24 cellular contexts compared by ENCODE assay signal in the genomic region with DNA sequence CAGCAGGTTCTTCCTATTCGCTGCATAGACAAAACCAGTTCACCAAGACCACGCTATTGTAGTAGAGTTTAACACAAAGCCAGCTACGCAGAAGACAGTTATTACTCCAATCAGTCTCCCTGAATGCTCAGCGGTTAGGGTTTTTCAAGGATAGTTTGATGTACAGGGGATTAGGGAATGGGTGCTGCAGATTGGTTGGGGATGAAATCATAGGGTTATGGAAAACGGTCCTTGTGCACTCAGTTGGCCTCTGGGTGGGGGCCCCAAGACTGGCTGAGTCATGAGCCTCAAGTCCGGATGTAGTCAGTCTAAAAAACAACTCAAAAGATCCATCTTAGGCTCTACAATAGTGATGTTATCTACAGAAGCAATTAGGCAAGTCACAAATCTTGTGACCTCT. TPM values are rescaled to one million over a fixed set of nuclear protein-coding genes. Genes with fewer than 3 reads are reported as not detected.
"Had no signal": no experiment of that assay in that cellular context is flagged by ENCODE, and none has a peak within 500 bp of the region (broad histone marks: within the 10 kb centered on the region; RNA-seq: fewer than 3 reads in every experiment).

No MANE protein-coding gene starts in this region.

- H3K27me3 Mint-ChIP-seq: activated naive CD8-positive, alpha-beta T cell; activated T-helper 17 cell treated with anti-CD3 and anti-CD28 coated beads, Interleukin-2, amount 50 U/mL, for 72 hours; brain; T-cell had no signal

- DNase-seq: activated CD4-positive, alpha-beta T cell treated with anti-CD3 and anti-CD28 coated beads, Interleukin-2, amount 50 U/mL, for 1 hour; activated CD4-positive, CD25-positive, alpha-beta regulatory T cell; activated gamma-delta T cell; activated naive CD4-positive, alpha-beta T cell treated with anti-CD3 and anti-CD28 coated beads for 36 hours; activated T-cell treated with anti-CD3 and anti-CD28 coated beads for 4 hours; activated T-cell treated with anti-CD3 and anti-CD28 coated beads, Interleukin-2, amount 50 U/mL, for 48 hours; amygdala; KG1; NCI-H1105; NCI-H1436 treated with DMSO at 0.1 percent for 48 hours; NCI-H187; NCI-H2081; NCI-H446; PC-9; T-cell; T-helper 2 cell; T1000 had no signal

- H3K27ac Mint-ChIP-seq: activated naive CD4-positive, alpha-beta T cell treated with anti-CD3 and anti-CD28 coated beads for 36 hours; activated naive CD8-positive, alpha-beta T cell; activated T-helper 17 cell treated with anti-CD3 and anti-CD28 coated beads, Interleukin-2, amount 50 U/mL, for 72 hours; brain; T-cell had no signal

- H3K4me3 Mint-ChIP-seq: activated naive CD4-positive, alpha-beta T cell treated with anti-CD3 and anti-CD28 coated beads for 36 hours; activated naive CD8-positive, alpha-beta T cell; activated T-helper 17 cell treated with anti-CD3 and anti-CD28 coated beads, Interleukin-2, amount 50 U/mL, for 72 hours; brain; T-cell had no signal

- H3K36me3 Mint-ChIP-seq: activated naive CD8-positive, alpha-beta T cell; brain; T-cell had no signal

- H3K4me3 ChIP-seq: cardiac muscle cell, PC-9, SK-N-MC had no signal

- H3K36me3 ChIP-seq: cardiac muscle cell had no signal

- H3K9me3 Mint-ChIP-seq: activated T-helper 17 cell treated with anti-CD3 and anti-CD28 coated beads, Interleukin-2, amount 50 U/mL, for 72 hours had no signal

- H3K27ac ChIP-seq: cardiac muscle cell, PC-9, SK-N-MC, VCaP had no signal

- H3K27me3 ChIP-seq: cardiac muscle cell had no signal

RNA-seq across cellular contexts. Expression of a gene that starts 57.5 kb away (rescaled TPM):
- total RNA-seq: astrocyte, cardiac muscle cell, PC-9 had no signal
- polyA plus RNA-seq: cardiac muscle cell had no signal
